In genomic region chr3:160448845-160449659, GRCh38 we compare ENCODE assay signal across 7 cellular contexts. TPM values are rescaled to one million over a fixed set of nuclear protein-coding genes. Genes with fewer than 3 reads are reported as not detected.
DNase-seq lines count a peak whose midpoint lies in the region; ATAC-seq and TF ChIP-seq lines count a peak whose summit lies in the region.

No MANE protein-coding gene starts in this region.

- TF ChIP-seq CTCF in GM13977 (IDR thresholded peaks at IDR 0.05; ENCODE audit: extremely low read depth, insufficient read depth, missing control alignments) (no peak), adrenal gland (IDR thresholded peaks at IDR 0.05) (no peak)

- peak; percentile 75 for DNase-seq in GM13977 (ENCODE audit: low spot score)
- peak in 2 of 7 donors; percentile 18 to 34 for DNase-seq in adrenal gland
- DNase-seq in left ventricle myocardium superior, result peak; percentile 32
- peak; percentile 49 for DNase-seq in renal cortical epithelial cell (ENCODE audit: low read depth)
- no peak for DNase-seq in HT-29 (ENCODE audit: low spot score)

- H3K27ac ChIP-seq in KOPT-K1 (ENCODE audit: low read depth, low read length, poor library complexity, severe bottlenecking), result peak overlapping the region; percentile 83
- peak overlapping the region in 3 of 5 donors; percentile 11 to 73 (median 56) for H3K27ac ChIP-seq in adrenal gland

- no peak for TF ChIP-seq POLR2A in adrenal gland (IDR thresholded peaks at IDR 0.05)

- peak; percentile 49 for ATAC-seq in GM21723 (IDR thresholded peaks at IDR 0.05; ENCODE audit: unreplicated experiment)
- peak; percentile 58 for ATAC-seq in left ventricle myocardium superior

- WGBS in adrenal gland, 4 donors, result 3 to 5% (median 4%) methylated on average over 25 to 26 of the region's 26 CpGs

- H3K36me3 ChIP-seq in KOPT-K1 (ENCODE audit: insufficient read depth, low read length) (peaks cover 14% of the 10 kb centered on the region; the same call in 1 of the 2 replicates), adrenal gland (replicated peaks in 1 of 2) (no peaks in the 10 kb centered on the region)

- peaks cover 4 to 5% of the 10 kb centered on the region in 2 donors for H3K4me1 ChIP-seq in adrenal gland (replicated peaks in 1 of 2)

- no peaks in the 10 kb centered on the region for H3K27me3 ChIP-seq in adrenal gland

- in situ Hi-C loops in GM13977 (cut with MboI; ENCODE audit: low pct_unique_long_range_greater_than_20kb, low sequenced_read_pairs, unreplicated experiment), result no loop called here

- no peaks in the 10 kb centered on the region for H3K9me3 ChIP-seq in KOPT-K1 (ENCODE audit: insufficient read depth, low read length, poor library complexity, severe bottlenecking)
- H3K9me3 ChIP-seq in adrenal gland (replicated peaks in 1 of 3), result no peaks in the 10 kb centered on the region

- intact Hi-C loops in adrenal gland (cut with DNase I), result no loop called here
- intact Hi-C loops in left ventricle myocardium superior (cut with micrococcal nuclease), result no loop called here

- H3K4me3 ChIP-seq in adrenal gland, result peak overlapping the region in 3 of 4 donors; percentile 5 to 57 (median 35)

RNA-seq across cellular contexts. Expression of gene TRIM59, which starts 0.5 kb away (rescaled TPM):
- total RNA-seq in adrenal gland (1 to 10 TPM in 5 of 8 donors, under 1 TPM in 3; 0.35 to 2.7 (median 1.2) TPM), left ventricle myocardium superior (0.40 TPM), renal cortical epithelial cell (18.8 and 35.3 TPM in 2 replicates)
- polyA plus RNA-seq in adrenal gland, result under 1 TPM; 0.32 to 0.93 (median 0.61) TPM
- total RNA-seq in HT-29 (2014; rRNA removed; shearing (Covaris generic)), result 5.1 and 6.1 TPM in 2 replicates

RNA-seq across cellular contexts. Expression of gene SMC4, which starts 49.6 kb away (rescaled TPM):
- total RNA-seq in adrenal gland, result 10 to 100 TPM; 10.5 to 32.8 (median 19.7) TPM
- polyA plus RNA-seq in adrenal gland, result 10 to 100 TPM; 29.0 to 48.5 (median 44.5) TPM
- total RNA-seq in left ventricle myocardium superior, result 19.4 TPM
- 32.3 and 39.8 TPM in 2 replicates for total RNA-seq in renal cortical epithelial cell
- 70.2 and 87.6 TPM in 2 replicates for total RNA-seq in HT-29 (2014; rRNA removed; shearing (Covaris generic))

RNA-seq across cellular contexts. Expression of gene IFT80, which starts 50.0 kb away (rescaled TPM):
- total RNA-seq in adrenal gland, result 10 to 100 TPM; 11.0 to 28.9 (median 17.7) TPM
- 10 to 100 TPM; 16.7 to 37.3 (median 27.4) TPM for polyA plus RNA-seq in adrenal gland
- 9.8 TPM for total RNA-seq in left ventricle myocardium superior
- 66.2 and 81.8 TPM in 2 replicates for total RNA-seq in renal cortical epithelial cell
- 7.8 and 10.5 TPM in 2 replicates for total RNA-seq in HT-29 (2014; rRNA removed; shearing (Covaris generic))
